9 cellular contexts compared by ENCODE assay signal in the genomic region with DNA sequence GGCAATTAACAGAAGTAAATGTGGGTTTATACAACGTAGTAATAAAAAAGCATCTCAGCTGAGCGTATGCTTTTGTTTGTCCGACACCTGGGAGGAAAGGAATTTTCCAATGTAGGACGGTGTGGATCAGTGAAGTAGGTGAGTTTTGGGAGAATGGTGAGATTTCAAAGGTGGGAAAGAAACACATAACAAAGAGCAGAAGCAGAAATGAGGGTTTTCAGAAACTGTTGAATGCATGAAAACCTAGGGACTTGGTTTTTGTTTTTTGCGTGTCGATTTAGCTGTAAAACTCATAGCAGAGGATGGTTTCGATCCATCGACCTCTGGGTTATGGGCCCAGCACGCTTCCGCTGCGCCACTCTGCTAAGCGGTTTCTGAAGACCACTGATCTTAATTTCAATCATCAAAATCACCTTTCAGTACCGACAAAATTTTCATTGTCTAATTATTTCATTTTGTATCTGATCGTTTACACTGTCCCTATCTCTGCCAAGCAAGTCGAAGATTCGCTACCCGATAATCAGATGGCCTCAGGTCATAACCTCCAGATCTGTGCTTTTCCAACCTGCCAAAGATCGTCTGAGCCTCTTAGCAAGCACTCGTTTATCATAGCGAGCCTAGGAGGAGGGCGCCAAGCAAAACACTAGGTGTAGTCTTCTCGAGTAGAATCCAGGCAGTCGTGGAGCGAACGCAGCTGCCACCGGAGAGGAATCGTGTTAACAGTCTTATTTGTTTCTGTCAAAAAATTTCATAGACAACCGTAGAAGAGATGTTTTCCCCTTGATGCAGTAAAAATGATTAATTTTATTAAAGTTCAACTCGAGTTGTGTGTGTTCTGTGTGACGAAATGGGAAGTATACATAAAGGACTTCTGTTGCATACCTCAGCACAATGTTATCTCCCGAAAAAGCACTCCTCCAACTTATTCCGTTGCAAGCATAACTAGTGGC. TPM values are rescaled to one million over a fixed set of nuclear protein-coding genes. Genes with fewer than 3 reads are reported as not detected.
A peak's percentile ranks its signal among the peaks of the same experiment; 100 is the strongest.
DNase-seq lines count a peak whose midpoint lies in the region; ATAC-seq, FAIRE-seq and TF ChIP-seq lines count a peak whose summit lies in the region.
"Had no signal": no experiment of that assay in that cellular context is flagged by ENCODE, and none has a peak within 500 bp of the region (broad histone marks: within the 10 kb centered on the region; RNA-seq: fewer than 3 reads in every experiment).

No MANE protein-coding gene starts in this region.

- ATAC-seq in CD8-positive, alpha-beta T cell: peak; percentile 86
- ATAC-seq in GM12878 (peak; percentile 89), memory B cell (ENCODE audit: low read depth) (peak; percentile 19), GM19397 (IDR thresholded peaks at IDR 0.05; ENCODE audit: unreplicated experiment) (no peak), Right ventricle myocardium inferior (no peak)
- peak; percentile 87 for ATAC-seq in stimulated activated naive CD8-positive, alpha-beta T cell treated with anti-CD3 and anti-CD28 coated beads, Interleukin-15, amount 100 ng/mL, for 72 hours

- FAIRE-seq in GM12878 (lab: Jason Lieb, UNC): no peak

- peak overlapping the region; percentile 85 for H2AFZ ChIP-seq in GM12878 (ENCODE audit: control insufficient read depth, low read depth, low read length)

- no peak for TF ChIP-seq RAD21 in GM12878 (IDR thresholded peaks at IDR 0.05; ENCODE audit: insufficient read depth, low read depth, low read length)

- H3K27me3 Mint-ChIP-seq in CD8-positive, alpha-beta T cell (ENCODE audit: low read depth): peaks cover 21% of the 10 kb centered on the region
- peaks cover 9% of the 10 kb centered on the region for H3K27me3 Mint-ChIP-seq in memory B cell
- peaks cover 36% of the 10 kb centered on the region for H3K27me3 Mint-ChIP-seq in stimulated activated naive CD8-positive, alpha-beta T cell treated with anti-CD3 and anti-CD28 coated beads, Interleukin-15, amount 100 ng/mL, for 72 hours

- no peaks in the 10 kb centered on the region for H4K20me1 ChIP-seq in GM12878 (ENCODE audit: control insufficient read depth, insufficient read depth)

- no peaks in the 10 kb centered on the region for H3K36me3 ChIP-seq in CD8-positive, alpha-beta T cell (ENCODE audit: insufficient read depth, low read length)
- H3K36me3 ChIP-seq in GM12878 (ENCODE audit: control insufficient read depth in 2 of 2, insufficient read depth in 2 of 2, low read length in 1 of 2): no peaks in the 10 kb centered on the region

- peak overlapping the region; percentile 82 for H3K27ac Mint-ChIP-seq in CD8-positive, alpha-beta T cell
- peak overlapping the region; percentile 85 for H3K27ac Mint-ChIP-seq in memory B cell
- peak overlapping the region; percentile 88 to 100 for H3K27ac Mint-ChIP-seq in stimulated activated naive CD8-positive, alpha-beta T cell treated with anti-CD3 and anti-CD28 coated beads, Interleukin-15, amount 100 ng/mL, for 72 hours

- POLR2A ChIA-PET in CD8-positive, alpha-beta T cell (lab: Charles Lee): interaction anchor here (1.0 kb wide), 1 partner anchor 185 kb away, joined by 3 read pairs; no protein-coding TSS in a partner anchor
- POLR2A ChIA-PET in GM12878 (lab: Charles Lee): interaction anchor here (0.5 kb wide), 1 partner anchor 156 kb away, joined by 3 read pairs; no protein-coding TSS in a partner anchor

- CTCF ChIA-PET in CD8-positive, alpha-beta T cell (lab: Charles Lee): interaction anchor here (2.9 kb wide), 1 partner anchor 20 kb away, joined by 16 read pairs; a partner anchor contains a TSS
- CTCF ChIA-PET in GM12878 (lab: Yijun Ruan, JAX): interaction anchor here (0.6 to 1.6 kb wide), 5 partner anchors 20 to 276 kb away, joined by 3 to 5 read pairs (median 3); a partner anchor contains a TSS

- peaks cover 15% of the 10 kb centered on the region for H3K4me1 Mint-ChIP-seq in CD8-positive, alpha-beta T cell (ENCODE audit: low read depth)
- peaks cover 7% of the 10 kb centered on the region for H3K4me1 Mint-ChIP-seq in memory B cell
- peaks cover 18% of the 10 kb centered on the region for H3K4me1 Mint-ChIP-seq in stimulated activated naive CD8-positive, alpha-beta T cell treated with anti-CD3 and anti-CD28 coated beads, Interleukin-15, amount 100 ng/mL, for 72 hours

- no peaks in the 10 kb centered on the region for H3K9me3 ChIP-seq in CD8-positive, alpha-beta T cell (ENCODE audit: low read length)
- no peaks in the 10 kb centered on the region for H3K9me3 ChIP-seq in GM12878 (replicated peaks; ENCODE audit: control insufficient read depth, insufficient read depth, low read length)

- SMC1A ChIA-PET in GM12878 (lab: Charles Lee; ENCODE audit: uncharacterized antibody, unreplicated experiment): interaction anchor here (1.2 kb wide), 1 partner anchor 11 kb away, joined by 3 read pairs; no protein-coding TSS in a partner anchor

- H3K4me1 ChIP-seq in CD8-positive, alpha-beta T cell (ENCODE audit: insufficient read depth, low read length): no peaks in the 10 kb centered on the region
- no peaks in the 10 kb centered on the region for H3K4me1 ChIP-seq in GM12878 (ENCODE audit: control insufficient read depth, insufficient read depth, low read length)

- in situ Hi-C loops in GM12878 (cut with MboI): no loop called here

- RAD21 ChIA-PET in GM12878 (lab: Charles Lee; ENCODE audit: unreplicated experiment): no interaction called here

- peak overlapping the region; percentile 87 for H3K4me3 Mint-ChIP-seq in CD8-positive, alpha-beta T cell
- peak overlapping the region; percentile 73 for H3K4me3 Mint-ChIP-seq in memory B cell
- peak overlapping the region; percentile 80 to 83 for H3K4me3 Mint-ChIP-seq in stimulated activated naive CD8-positive, alpha-beta T cell treated with anti-CD3 and anti-CD28 coated beads, Interleukin-15, amount 100 ng/mL, for 72 hours

- H3K4me2 ChIP-seq in GM12878 (ENCODE audit: control insufficient read depth, insufficient read depth): peak overlapping the region; percentile 76
- H3K4me2 ChIP-seq: KMS-11 had no signal

- TF ChIP-seq EP300 in GM12878 (IDR thresholded peaks at IDR 0.05; ENCODE audit: borderline replicate concordance in 1 of 2, control insufficient read depth in 1 of 2, low read depth in 2 of 2, low read length in 2 of 2): no peak

- intact Hi-C loops in CD8-positive, alpha-beta T cell (cut with DNase I, micrococcal nuclease): loop anchor here (1.0 to 10.0 kb wide), 9 partner anchors 42 to 572 kb away; a partner anchor contains a TSS
- intact Hi-C loops in GM12878 (cut with micrococcal nuclease; ENCODE audit: unreplicated experiment): no loop called here
- intact Hi-C loops in Right ventricle myocardium inferior (cut with DNase I): no loop called here

- peak overlapping the region; percentile 53 for H3K4me3 ChIP-seq in CD8-positive, alpha-beta T cell (ENCODE audit: low read depth, low read length)
- H3K4me3 ChIP-seq in HL-60 (replicated peaks; ENCODE audit: insufficient read depth, low read length): peak overlapping the region; percentile 29
- peak overlapping the region; percentile 64 for H3K4me3 ChIP-seq in GM12878

- TF ChIP-seq CTCF in CD8-positive, alpha-beta T cell (IDR thresholded peaks at IDR 0.05): no peak
- TF ChIP-seq CTCF in HL-60 (IDR thresholded peaks at IDR 0.05; ENCODE audit: insufficient read depth, low read length) (no peak), GM12878 (IDR thresholded peaks at IDR 0.05 in 2 of 3, conservative IDR thresholded peaks at IDR 0.05 in 1 of 3; ENCODE audit: control insufficient read depth in 2 of 3, extremely low read depth in 1 of 3, insufficient read depth in 1 of 3, low read depth in 3 of 3, low read length in 3 of 3) (no peak)

- DNase-seq in CD8-positive, alpha-beta T cell: peak in 6 of 7 experiments; percentile 12 to 67 (median 46)
- DNase-seq in HL-60 (ENCODE audit: low read depth in 1 of 2, low spot score in 1 of 2) (peak in 1 of 2 experiments; percentile 42), SK-N-DZ (ENCODE audit: low spot score) (peak; percentile 13), GM12878 (ENCODE audit: low read depth, low spot score) (peak; percentile 24), memory B cell (ENCODE audit: low spot score in 2 of 2) (no peak), Right ventricle myocardium inferior (ENCODE audit: missing footprints) (no peak)
- DNase-seq in stimulated activated naive CD8-positive, alpha-beta T cell treated with anti-CD3 and anti-CD28 coated beads, Interleukin-15, amount 100 ng/mL, for 72 hours: peak; percentile 60 to 66

- BruUV-seq in GM12878 (replicated peaks; lab: Mats Ljungman, UMichigan): no TSS peak

- no peak overlapping the region for H3K27ac ChIP-seq in CD8-positive, alpha-beta T cell (ENCODE audit: low read depth, low read length)
- no peak overlapping the region; the same call in 1 of the 2 replicates for H3K27ac ChIP-seq in HL-60 (replicated peaks)
- H3K27ac ChIP-seq in GM12878 (ENCODE audit: control insufficient read depth, insufficient read depth): no peak overlapping the region
- H3K27ac ChIP-seq: KMS-11 had no signal

- 11% methylated on average over 32 of the region's 32 CpGs for WGBS in GM12878 (ENCODE audit: insufficient coverage, insufficient replicate concordance, low lambda C conversion rate, missing lambda C conversion rate)

- H3K27me3 ChIP-seq in CD8-positive, alpha-beta T cell (ENCODE audit: insufficient read depth, low read length): no peaks in the 10 kb centered on the region
- H3K27me3 ChIP-seq in HL-60 (ENCODE audit: insufficient read depth, poor library complexity, severe bottlenecking): no peaks in the 10 kb centered on the region
- H3K27me3 ChIP-seq in GM12878 (replicated peaks in 1 of 2; ENCODE audit: control insufficient read depth in 2 of 2, insufficient read depth in 2 of 2, low read length in 1 of 2): no peaks in the 10 kb centered on the region; a peak in 1 of 4 replicates

- no peak for TF ChIP-seq POLR2A in GM12878 (IDR thresholded peaks at IDR 0.05; ENCODE audit: low read depth, low read length)

- peak overlapping the region; percentile 48; the same call in 1 of the 2 replicates for H3K9ac ChIP-seq in GM12878 (ENCODE audit: control insufficient read depth, insufficient read depth, low read length)
- H3K9ac ChIP-seq: KMS-11 had no signal

- no peaks in the 10 kb centered on the region for H3K79me2 ChIP-seq in GM12878 (ENCODE audit: control insufficient read depth, insufficient read depth, low read length)

- peaks cover 6% of the 10 kb centered on the region for H3K9me3 Mint-ChIP-seq in CD8-positive, alpha-beta T cell
- peaks cover 1% of the 10 kb centered on the region for H3K9me3 Mint-ChIP-seq in memory B cell
- H3K9me3 Mint-ChIP-seq in stimulated activated naive CD8-positive, alpha-beta T cell treated with anti-CD3 and anti-CD28 coated beads, Interleukin-15, amount 100 ng/mL, for 72 hours: no peaks in the 10 kb centered on the region

- H3K36me3 Mint-ChIP-seq in CD8-positive, alpha-beta T cell: peaks cover 4% of the 10 kb centered on the region
- H3K36me3 Mint-ChIP-seq in memory B cell: peaks cover 1% of the 10 kb centered on the region

RNA-seq across cellular contexts. Expression of a gene that starts 20.9 kb away (rescaled TPM):
- not detected for total RNA-seq in CD8-positive, alpha-beta T cell
- polyA plus RNA-seq in SK-N-DZ (2014; cell fraction: cytosol; rRNA removed): not detected in 2 replicates
- not detected in 2 replicates for polyA plus RNA-seq in SK-N-DZ (2014; cell fraction: nucleus; rRNA removed)
- total RNA-seq in GM12878 (2013; cell fraction: nucleolus; rRNA removed): not detected in 2 replicates
- total RNA-seq in GM12878 (2014; rRNA removed) (not detected in 2 replicates), GM12878 (2014; rRNA removed; fragmentation: Illumina TruSeq; extraction: Trizol) (not detected in 2 replicates), GM12878 (2021) (not detected in 2 replicates), Right ventricle myocardium inferior (not detected)
- polyA plus RNA-seq in GM12878 (2011; ENCODE audit: low read depth): not detected
- polyA plus RNA-seq in GM12878 (2011; rRNA removed) (not detected in 2 replicates), GM12878 (2014; fragmentation: Illumina TruSeq; extraction: Trizol) (0.04 TPM in 1 of 2 replicates, not detected in the other), GM12878 (2014; fragmentation: Nextera tagmentation; extraction: Ambion mirVana) (not detected), GM12878 (2014; rRNA removed) (not detected in 2 replicates), GM12878 (2016; fragmentation: Nextera tagmentation; extraction: Ambion mirVana) (not detected)
- not detected in 2 replicates for polyA plus RNA-seq in GM12878 (2011; cell fraction: cytosol; rRNA removed)
- polyA plus RNA-seq in GM12878 (2011; cell fraction: nucleus; rRNA removed): 0.04 TPM in 1 of 2 replicates, not detected in the other
- 0.04 TPM in 1 of 2 replicates, not detected in the other for polyA plus RNA-seq in GM12878 (2012)
- 0.05 TPM in 1 of 2 replicates, not detected in the other for polyA minus RNA-seq in GM12878 (2011; rRNA and poly(A)+ RNA removed)
- polyA minus RNA-seq in GM12878 (2011; cell fraction: cytosol; rRNA and poly(A)+ RNA removed): not detected in 2 replicates
- polyA minus RNA-seq in GM12878 (2011; cell fraction: nucleus; rRNA and poly(A)+ RNA removed): 0.12 TPM in 1 of 2 replicates, not detected in the other

RNA-seq across cellular contexts. Expression of a gene that starts 55.6 kb away (rescaled TPM):
- total RNA-seq in CD8-positive, alpha-beta T cell: 1 to 10 TPM in 1 of 2 experiments, under 1 TPM in 1; 0.72 to 1.1 TPM
- 2.8 and 7.7 TPM in 2 replicates for polyA plus RNA-seq in SK-N-DZ (2014; cell fraction: cytosol; rRNA removed)
- polyA plus RNA-seq in SK-N-DZ (2014; cell fraction: nucleus; rRNA removed): 1.5 and 1.8 TPM in 2 replicates
- 1.0 and 1.2 TPM in 2 replicates for total RNA-seq in GM12878 (2013; cell fraction: nucleolus; rRNA removed)
- 0.73 and 0.87 TPM in 2 replicates for total RNA-seq in GM12878 (2014; rRNA removed)
- total RNA-seq in GM12878 (2014; rRNA removed; fragmentation: Illumina TruSeq; extraction: Trizol): 1.1 and 1.7 TPM in 2 replicates
- total RNA-seq in GM12878 (2021): 1.0 and 2.1 TPM in 2 replicates
- 0.68 TPM for polyA plus RNA-seq in GM12878 (2011; ENCODE audit: low read depth)
- 1.1 and 1.5 TPM in 2 replicates for polyA plus RNA-seq in GM12878 (2011; rRNA removed)
- 0.37 and 0.49 TPM in 2 replicates for polyA plus RNA-seq in GM12878 (2011; cell fraction: cytosol; rRNA removed)
- polyA plus RNA-seq in GM12878 (2011; cell fraction: nucleus; rRNA removed): 0.49 and 0.89 TPM in 2 replicates
- polyA plus RNA-seq in GM12878 (2012): 1.7 and 2.4 TPM in 2 replicates
- 1.9 and 4.4 TPM in 2 replicates for polyA plus RNA-seq in GM12878 (2014; fragmentation: Illumina TruSeq; extraction: Trizol)
- polyA plus RNA-seq in GM12878 (2014; fragmentation: Nextera tagmentation; extraction: Ambion mirVana): under 1 TPM; 0.42 to 0.57 TPM
- 0.81 TPM in 2 replicates for polyA plus RNA-seq in GM12878 (2014; rRNA removed)
- 1 to 10 TPM; 1.1 to 1.9 TPM for polyA plus RNA-seq in GM12878 (2016; fragmentation: Nextera tagmentation; extraction: Ambion mirVana)
- 0.52 and 0.59 TPM in 2 replicates for polyA minus RNA-seq in GM12878 (2011; rRNA and poly(A)+ RNA removed)
- polyA minus RNA-seq in GM12878 (2011; cell fraction: cytosol; rRNA and poly(A)+ RNA removed): 0.31 TPM in 1 of 2 replicates, not detected in the other
- polyA minus RNA-seq in GM12878 (2011; cell fraction: nucleus; rRNA and poly(A)+ RNA removed): 0.57 and 0.60 TPM in 2 replicates
- 0.89 TPM for total RNA-seq in Right ventricle myocardium inferior

Comparison
In these comparisons a context has a peak if more than half of its experiments do, and no peak if none do; other contexts are left out.
1. ATAC-seq: peak in CD8-positive, alpha-beta T cell (single experiment), GM12878 (single experiment), memory B cell (single experiment) and stimulated activated naive CD8-positive, alpha-beta T cell treated with anti-CD3 and anti-CD28 coated beads, Interleukin-15, amount 100 ng/mL, for 72 hours (single experiment); none in GM19397 (single experiment) and Right ventricle myocardium inferior (single experiment).
2. DNase-seq: peak in CD8-positive, alpha-beta T cell (6 of 7), SK-N-DZ (single experiment), GM12878 (single experiment) and stimulated activated naive CD8-positive, alpha-beta T cell treated with anti-CD3 and anti-CD28 coated beads, Interleukin-15, amount 100 ng/mL, for 72 hours (2 of 2); none in memory B cell (0 of 2) and Right ventricle myocardium inferior (single experiment).
3. intact Hi-C loops: an anchor here in CD8-positive, alpha-beta T cell (1.0 to 10.0 kb wide); none called in GM12878 and Right ventricle myocardium inferior.
4. Peak in every context shown above with its lines, with median percentiles within 50 percentile points of each other: H3K4me3 ChIP-seq, H3K27ac Mint-ChIP-seq and H3K4me3 Mint-ChIP-seq.